ENCODE assay signal across 10 cellular contexts in the genomic region with DNA sequence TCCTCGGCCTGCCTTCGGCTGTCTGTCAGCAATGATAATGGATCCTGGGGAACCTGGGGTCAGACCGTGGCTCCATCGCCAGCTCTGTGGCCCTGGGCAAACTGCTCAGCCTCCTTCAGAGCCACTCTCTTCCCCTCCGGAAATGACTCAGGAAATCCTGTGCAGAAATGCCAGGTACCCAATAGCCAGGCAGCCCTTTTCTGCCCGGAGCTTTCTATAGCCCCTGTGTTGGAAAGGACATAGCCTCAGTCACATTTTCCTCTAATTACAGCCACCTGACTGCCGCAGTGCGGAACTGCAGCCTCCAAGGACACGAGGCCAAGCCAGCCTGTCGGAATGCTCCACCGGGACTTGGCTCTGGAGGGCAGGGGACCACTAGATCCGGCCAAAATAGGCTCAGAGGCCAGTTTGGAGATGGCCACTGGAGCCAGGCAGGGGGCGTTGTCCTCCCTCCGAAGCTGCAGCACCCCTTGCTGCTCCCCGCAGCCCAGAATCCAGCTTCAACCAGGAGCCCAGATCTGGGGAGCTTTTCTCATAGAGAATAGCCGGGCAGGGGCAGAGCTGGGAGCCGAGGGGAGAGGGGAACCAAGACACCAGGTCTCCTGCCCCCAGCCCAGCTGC. TPM values are rescaled to one million over a fixed set of nuclear protein-coding genes. Genes with fewer than 3 reads are reported as not detected.
DNase-seq lines count a peak whose midpoint lies in the region; ATAC-seq and TF ChIP-seq lines count a peak whose summit lies in the region.
"Had no signal": no experiment of that assay in that cellular context is flagged by ENCODE, and none has a peak within 500 bp of the region (broad histone marks: within the 10 kb centered on the region; RNA-seq: fewer than 3 reads in every experiment).

No MANE protein-coding gene starts in this region.

- peak; percentile 44 for DNase-seq in activated CD8-positive, alpha-beta memory T cell treated with anti-CD3 and anti-CD28 coated beads, Interleukin-2, amount 10 ng/mL, durations not matched to agents 7 days and 5 days
- no peak for DNase-seq in activated CD8-positive, alpha-beta memory T cell treated with anti-CD3 and anti-CD28 coated beads, Interleukin-2, amount 50 U/mL, for 48 hours
- DNase-seq in foreskin fibroblast (peak in 1 of 2 donors; percentile 19), erythroblast (lab: John Stamatoyannopoulos, UW) (no peak)
- DNase-seq in stimulated activated naive CD8-positive, alpha-beta T cell treated with anti-CD3 and anti-CD28 coated beads, Interleukin-15, Interleukin-2, amounts not matched to agents 100 U/mL and 50 U/mL, for 24 hours: peak; percentile 24

- no peaks in the 10 kb centered on the region for H3K9me3 Mint-ChIP-seq in activated CD8-positive, alpha-beta memory T cell treated with anti-CD3 and anti-CD28 coated beads, Interleukin-2, amount 10 ng/mL, durations not matched to agents 7 days and 5 days (ENCODE audit: low read depth)
- no peaks in the 10 kb centered on the region for H3K9me3 Mint-ChIP-seq in T-helper 1 cell treated with Interleukin-12 subunit alpha and Interleukin-12 subunit beta and Interleukin-4 antibody, amounts not matched to agents 30 μg/mL and 1 μg/mL, for 36 hours
- H3K9me3 Mint-ChIP-seq: activated naive CD4-positive, alpha-beta T cell treated with anti-CD3 and anti-CD28 coated beads, Interleukin-2, amount 50 U/mL, for 24 hours had no signal

- peak overlapping the region; percentile 57 for H3K27ac Mint-ChIP-seq in activated CD8-positive, alpha-beta memory T cell treated with anti-CD3 and anti-CD28 coated beads, Interleukin-2, amount 10 ng/mL, durations not matched to agents 7 days and 5 days
- H3K27ac Mint-ChIP-seq in T-helper 1 cell treated with Interleukin-12 subunit alpha and Interleukin-12 subunit beta and Interleukin-4 antibody, amounts not matched to agents 30 μg/mL and 1 μg/mL, for 36 hours: peak overlapping the region; percentile 67
- H3K27ac Mint-ChIP-seq: activated naive CD4-positive, alpha-beta T cell treated with anti-CD3 and anti-CD28 coated beads, Interleukin-2, amount 50 U/mL, for 24 hours had no signal

- peaks cover 13% of the 10 kb centered on the region for H3K4me1 Mint-ChIP-seq in activated CD8-positive, alpha-beta memory T cell treated with anti-CD3 and anti-CD28 coated beads, Interleukin-2, amount 10 ng/mL, durations not matched to agents 7 days and 5 days
- peaks cover 9% of the 10 kb centered on the region for H3K4me1 Mint-ChIP-seq in T-helper 1 cell treated with Interleukin-12 subunit alpha and Interleukin-12 subunit beta and Interleukin-4 antibody, amounts not matched to agents 30 μg/mL and 1 μg/mL, for 36 hours (ENCODE audit: low read depth)

- peak; percentile 15 for TF ChIP-seq CTCF in foreskin fibroblast (IDR thresholded peaks at IDR 0.05; ENCODE audit: low read depth, low read length)

- peak; percentile 82 for ATAC-seq in activated CD8-positive, alpha-beta memory T cell treated with anti-CD3 and anti-CD28 coated beads, Interleukin-2, amount 10 ng/mL, durations not matched to agents 7 days and 5 days
- ATAC-seq in stimulated activated naive CD8-positive, alpha-beta T cell treated with anti-CD3 and anti-CD28 coated beads, Interleukin-15, Interleukin-2, amounts not matched to agents 100 U/mL and 50 U/mL, for 24 hours: peak; percentile 78
- no peak for ATAC-seq in GM21576 (IDR thresholded peaks at IDR 0.05; ENCODE audit: unreplicated experiment)
- no peak for ATAC-seq in HG02973 (IDR thresholded peaks at IDR 0.05; ENCODE audit: unreplicated experiment)

- H3K27me3 Mint-ChIP-seq in activated CD8-positive, alpha-beta memory T cell treated with anti-CD3 and anti-CD28 coated beads, Interleukin-2, amount 10 ng/mL, durations not matched to agents 7 days and 5 days: no peaks in the 10 kb centered on the region
- no peaks in the 10 kb centered on the region for H3K27me3 Mint-ChIP-seq in T-helper 1 cell treated with Interleukin-12 subunit alpha and Interleukin-12 subunit beta and Interleukin-4 antibody, amounts not matched to agents 30 μg/mL and 1 μg/mL, for 36 hours (ENCODE audit: low read depth)
- H3K27me3 Mint-ChIP-seq: activated naive CD4-positive, alpha-beta T cell treated with anti-CD3 and anti-CD28 coated beads, Interleukin-2, amount 50 U/mL, for 24 hours had no signal

- no peaks in the 10 kb centered on the region for H3K36me3 Mint-ChIP-seq in activated CD8-positive, alpha-beta memory T cell treated with anti-CD3 and anti-CD28 coated beads, Interleukin-2, amount 10 ng/mL, durations not matched to agents 7 days and 5 days
- H3K36me3 Mint-ChIP-seq in T-helper 1 cell treated with Interleukin-12 subunit alpha and Interleukin-12 subunit beta and Interleukin-4 antibody, amounts not matched to agents 30 μg/mL and 1 μg/mL, for 36 hours (ENCODE audit: low read depth): no peaks in the 10 kb centered on the region
- H3K36me3 Mint-ChIP-seq: activated naive CD4-positive, alpha-beta T cell treated with anti-CD3 and anti-CD28 coated beads, Interleukin-2, amount 50 U/mL, for 24 hours had no signal

- CTCF ChIA-PET in activated CD8-positive, alpha-beta memory T cell treated with anti-CD3 and anti-CD28 coated beads, Interleukin-2, amount 10 ng/mL, durations not matched to agents 7 days and 5 days (lab: Charles Lee): no interaction called here

- H3K4me3 ChIP-seq in foreskin fibroblast (ENCODE audit: low read depth in 1 of 2, low read length in 2 of 2): no peak overlapping the region

- H3K4me3 Mint-ChIP-seq in activated CD8-positive, alpha-beta memory T cell treated with anti-CD3 and anti-CD28 coated beads, Interleukin-2, amount 10 ng/mL, durations not matched to agents 7 days and 5 days: no peak overlapping the region
- no peak overlapping the region for H3K4me3 Mint-ChIP-seq in T-helper 1 cell treated with Interleukin-12 subunit alpha and Interleukin-12 subunit beta and Interleukin-4 antibody, amounts not matched to agents 30 μg/mL and 1 μg/mL, for 36 hours
- H3K4me3 Mint-ChIP-seq: activated naive CD4-positive, alpha-beta T cell treated with anti-CD3 and anti-CD28 coated beads, Interleukin-2, amount 50 U/mL, for 24 hours had no signal

- TF ChIP-seq POLR2A in erythroblast (IDR thresholded peaks at IDR 0.05; ENCODE audit: low read length): no peak

RNA-seq across cellular contexts. Expression of gene ZXDC, which starts 11.6 kb away (rescaled TPM):
- total RNA-seq in activated CD8-positive, alpha-beta memory T cell treated with anti-CD3 and anti-CD28 coated beads, Interleukin-2, amount 10 ng/mL, durations not matched to agents 7 days and 5 days: 10 to 100 TPM; 21.5 to 22.7 TPM

RNA-seq across cellular contexts. Expression of gene UROC1, which starts 30.3 kb away (rescaled TPM):
- not detected for total RNA-seq in activated CD8-positive, alpha-beta memory T cell treated with anti-CD3 and anti-CD28 coated beads, Interleukin-2, amount 10 ng/mL, durations not matched to agents 7 days and 5 days
- total RNA-seq: kidney epithelial cell had no signal

RNA-seq across cellular contexts. Expression of gene CHST13, which starts 36.7 kb away (rescaled TPM):
- total RNA-seq in activated CD8-positive, alpha-beta memory T cell treated with anti-CD3 and anti-CD28 coated beads, Interleukin-2, amount 10 ng/mL, durations not matched to agents 7 days and 5 days: not detected
- total RNA-seq: kidney epithelial cell had no signal

Comparison
In these comparisons a context has a peak if more than half of its experiments do, and no peak if none do; other contexts are left out.
1. DNase-seq: peak in activated CD8-positive, alpha-beta memory T cell treated with anti-CD3 and anti-CD28 coated beads, Interleukin-2, amount 10 ng/mL, durations not matched to agents 7 days and 5 days (single experiment) and stimulated activated naive CD8-positive, alpha-beta T cell treated with anti-CD3 and anti-CD28 coated beads, Interleukin-15, Interleukin-2, amounts not matched to agents 100 U/mL and 50 U/mL, for 24 hours (single experiment); none in activated CD8-positive, alpha-beta memory T cell treated with anti-CD3 and anti-CD28 coated beads, Interleukin-2, amount 50 U/mL, for 48 hours (single experiment) and erythroblast (0 of 2).
2. ATAC-seq: peak in activated CD8-positive, alpha-beta memory T cell treated with anti-CD3 and anti-CD28 coated beads, Interleukin-2, amount 10 ng/mL, durations not matched to agents 7 days and 5 days (single experiment) and stimulated activated naive CD8-positive, alpha-beta T cell treated with anti-CD3 and anti-CD28 coated beads, Interleukin-15, Interleukin-2, amounts not matched to agents 100 U/mL and 50 U/mL, for 24 hours (single experiment); none in GM21576 (single experiment) and HG02973 (single experiment).